ENCODE assay signal across 8 cellular contexts in genomic region chr21:14259669-14260458, GRCh38. TPM values are rescaled to one million over a fixed set of nuclear protein-coding genes. Genes with fewer than 3 reads are reported as not detected.
DNase-seq lines count a peak whose midpoint lies in the region; ATAC-seq, FAIRE-seq and TF ChIP-seq lines count a peak whose summit lies in the region.

No MANE protein-coding gene starts in this region.

- 0 out of 2 replicates have a peak, but pooled peaks cover 3% of the 10 kb centered on the region for H3K4me1 ChIP-seq in HAP-1
- H3K4me1 ChIP-seq in K562 (replicated peaks in 1 of 2; ENCODE audit: control insufficient read depth in 2 of 2, insufficient read depth in 2 of 2, low read length in 2 of 2) = no peaks in the 10 kb centered on the region; a peak in 1 of 5 replicates
- no peaks in the 10 kb centered on the region for H3K4me1 ChIP-seq in thyroid gland

- FAIRE-seq in K562 (lab: Jason Lieb, UNC) (peak; percentile 91), islet of Langerhans (lab: Jason Lieb, UNC) (peak; percentile 95)

- no peaks in the 10 kb centered on the region for H4K20me1 ChIP-seq in K562 (replicated peaks; ENCODE audit: control insufficient read depth, insufficient read depth, low read length)

- no peaks in the 10 kb centered on the region for H3K79me2 ChIP-seq in K562 (ENCODE audit: control insufficient read depth, insufficient read depth, low read length)

- ATAC-seq in K562 = peak; percentile 92
- ATAC-seq in GM19463 (IDR thresholded peaks at IDR 0.05; ENCODE audit: unreplicated experiment) = no peak

- H3K27ac ChIP-seq in K562 (ENCODE audit: extremely low read depth, low read depth, low read length) (no peak overlapping the region), thyroid gland (no peak overlapping the region)

- POLR2A ChIA-PET in K562 (lab: Yijun Ruan, JAX) = no interaction called here

- intact Hi-C loops in K562 (cut with micrococcal nuclease) (loop anchor here (2.0 to 10.0 kb wide), 6 partner anchors 37 to 1332 kb away; no protein-coding TSS in a partner anchor), thyroid gland (cut with DNase I) (no loop called here)

- 15% methylated on average over 5 of the region's 5 CpGs for WGBS in K562 (ENCODE audit: insufficient coverage, low coverage, missing lambda C conversion rate)
- 27 to 37% methylated on average over 4 to 5 of the region's 5 CpGs for WGBS in thyroid gland, 2 donors

- TF ChIP-seq CTCF in K562 (IDR thresholded peaks at IDR 0.05 in 2 of 3, conservative IDR thresholded peaks at IDR 0.05 in 1 of 3; ENCODE audit: insufficient read depth in 2 of 3, low read depth in 1 of 3, low read length in 3 of 3) (peak; percentile 48 to 78 (median 63); a peak in 5 of 6 replicates), thyroid gland (IDR thresholded peaks at IDR 0.05) (peak; percentile 15 to 73 (median 53))

- peak; percentile 81 to 92 for TF ChIP-seq RAD21 in K562 (CRISPR knock-in tag; conservative IDR thresholded peaks at IDR 0.05 in 1 of 2, IDR thresholded peaks at IDR 0.05 in 1 of 2)

- CTCF ChIA-PET in K562 (lab: Yijun Ruan, JAX; ENCODE audit: low intra/inter-chr PET ratio) = interaction anchor here (0.6 to 0.9 kb wide), 4 partner anchors 165 to 1293 kb away, joined by 3 read pairs; no protein-coding TSS in a partner anchor

- H2AFZ ChIP-seq in K562 (ENCODE audit: low read depth, low read length) = no peak overlapping the region

- H3K27me3 ChIP-seq in HAP-1 (ENCODE audit: low read depth) = no peaks in the 10 kb centered on the region; the same call in 1 of the 2 replicates
- H3K27me3 ChIP-seq in K562 (ENCODE audit: control insufficient read depth in 2 of 2, insufficient read depth in 2 of 2, low read length in 2 of 2) = no peaks in the 10 kb centered on the region
- H3K27me3 ChIP-seq in thyroid gland = no peaks in the 10 kb centered on the region

- H3K36me3 ChIP-seq in HAP-1 (replicated peaks) (no peaks in the 10 kb centered on the region), K562 (ENCODE audit: control insufficient read depth, insufficient read depth, low read length) (no peaks in the 10 kb centered on the region), thyroid gland (no peaks in the 10 kb centered on the region)

- no peak overlapping the region for H3K4me2 ChIP-seq in K562 (ENCODE audit: insufficient read depth, low read length)

- no peak overlapping the region for H3K9ac ChIP-seq in K562 (ENCODE audit: insufficient read depth in 1 of 2, low read depth in 2 of 2, low read length in 2 of 2)

- no TSS peak for BruUV-seq in K562 (replicated peaks; lab: Mats Ljungman, UMichigan)

- H3K9me3 ChIP-seq in HAP-1 (no peaks in the 10 kb centered on the region), K562 (replicated peaks; ENCODE audit: control insufficient read depth, insufficient read depth, low read depth, low read length) (no peaks in the 10 kb centered on the region), thyroid gland (no peaks in the 10 kb centered on the region)

- in situ Hi-C loops in HAP-1 (cut with MboI; ENCODE audit: low sequenced_read_pairs) (loop anchor here (25.0 kb wide), 2 partner anchors 1227 to 1327 kb away; no protein-coding TSS in a partner anchor), K562 (cut with MboI) (no loop called here)

- TF ChIP-seq EP300 in K562 (IDR thresholded peaks at IDR 0.05; ENCODE audit: low read length) = no peak

- DNase-seq in DMS53 (lab: John Stamatoyannopoulos, UW) = peak; percentile 71
- DNase-seq in HAP-1 (ENCODE audit: low spot score in 2 of 2) = peak; percentile 12 to 74
- DNase-seq in NCI-H2196 (lab: John Stamatoyannopoulos, UW; ENCODE audit: unreplicated experiment) = peak; percentile 34
- peak; percentile 24 to 72 (median 34) for DNase-seq in K562 (ENCODE audit: extremely low read depth in 1 of 4, low spot score in 3 of 4)
- DNase-seq in thyroid gland = no peak
- DNase-seq in ureter (ENCODE audit: low spot score) = no peak

- no peak for TF ChIP-seq POLR2A in K562 (conservative IDR thresholded peaks at IDR 0.05)
- no peak for TF ChIP-seq POLR2A in thyroid gland (IDR thresholded peaks at IDR 0.05)

- H3K4me3 ChIP-seq in HAP-1 (no peak overlapping the region), K562 (no peak overlapping the region), thyroid gland (replicated peaks in 1 of 3) (no peak overlapping the region)

- no peaks in the 10 kb centered on the region for H3K9me1 ChIP-seq in K562 (ENCODE audit: control insufficient read depth, insufficient read depth, low read length)

TF ChIP-seq in K562, 482 proteins besides CTCF, POLR2A, EP300 and RAD21:
- peak; percentile 58; the same call in 1 of the 2 replicates for TF ChIP-seq DEAF1 (CRISPR knock-in tag; IDR thresholded peaks at IDR 0.05)
- peak; percentile 74; the same call in 1 of the 2 replicates for TF ChIP-seq STAG1 (CRISPR knock-in tag; IDR thresholded peaks at IDR 0.05; ENCODE audit: borderline replicate concordance)
- no peak for TF ChIP-seq HDGF (IDR thresholded peaks at IDR 0.05)
- TF ChIP-seq ZFP36 (IDR thresholded peaks at IDR 0.05; ENCODE audit: low read depth, low read length, partially characterized antibody) = no peak
- no peak for TF ChIP-seq ZBTB33 (CRISPR knock-in tag; IDR thresholded peaks at IDR 0.05)
- TF ChIP-seq SMC3 (conservative IDR thresholded peaks at IDR 0.05; ENCODE audit: insufficient read depth, low read depth, low read length) = peak; percentile 47; the same call in 1 of the 2 replicates
- peak; percentile 34; the same call in 1 of the 2 replicates for TF ChIP-seq NFE2 (IDR thresholded peaks at IDR 0.05; ENCODE audit: low read depth)

RNA-seq across cellular contexts. Expression of gene RBM11, which starts 43.9 kb away (rescaled TPM):
- total RNA-seq in K562 (2011; cell fraction: chromatin; rRNA removed; ENCODE audit: low replicate concordance) = 0.67 and 4.7 TPM in 2 replicates
- total RNA-seq in K562 (2011; cell fraction: nucleolus; rRNA removed) = 0.79 and 2.0 TPM in 2 replicates
- total RNA-seq in K562 (2011; cell fraction: nucleoplasm; rRNA removed) = 0.69 and 1.4 TPM in 2 replicates
- total RNA-seq in K562 (2014; rRNA removed) = 1.1 and 2.3 TPM in 2 replicates
- 2.9 and 3.1 TPM in 2 replicates for total RNA-seq in K562 (2014; rRNA removed; fragmentation: Illumina TruSeq; extraction: Trizol)
- 1.9 and 2.2 TPM in 2 replicates for total RNA-seq in K562 (2015; rRNA removed; fragmentation: Illumina TruSeq; extraction: Trizol)
- 2.2 and 3.0 TPM in 2 replicates for total RNA-seq in K562 (2021)
- polyA plus RNA-seq in K562 (2011; rRNA removed) = 4.1 and 4.3 TPM in 2 replicates
- 2.0 and 3.0 TPM in 2 replicates for polyA plus RNA-seq in K562 (2011; cell fraction: cytosol; rRNA removed)
- 2.0 and 2.8 TPM in 2 replicates for polyA plus RNA-seq in K562 (2011; cell fraction: nucleus; rRNA removed)
- polyA plus RNA-seq in K562 (2012) = 1.7 and 2.1 TPM in 2 replicates
- 3.1 and 4.0 TPM in 2 replicates for polyA plus RNA-seq in K562 (2014; fragmentation: Illumina TruSeq; extraction: Trizol)
- polyA plus RNA-seq in K562 (2014; fragmentation: Nextera tagmentation; extraction: Ambion mirVana) = 1 to 10 TPM; 3.9 to 5.3 TPM
- polyA plus RNA-seq in K562 (2014; rRNA removed) = 0.98 and 1.1 TPM in 2 replicates
- polyA minus RNA-seq in K562 (2011; rRNA and poly(A)+ RNA removed) = 1.3 and 3.1 TPM in 2 replicates
- not detected in 2 replicates for polyA minus RNA-seq in K562 (2011; cell fraction: cytosol; rRNA and poly(A)+ RNA removed)
- 0.89 and 1.1 TPM in 2 replicates for polyA minus RNA-seq in K562 (2011; cell fraction: nucleus; rRNA and poly(A)+ RNA removed)
- 10 to 100 TPM; 10.3 to 14.8 (median 14.0) TPM for total RNA-seq in thyroid gland
- 9.1 TPM for total RNA-seq in ureter

RNA-seq across cellular contexts. Expression of gene LIPI, which starts 49.1 kb away (rescaled TPM):
- not detected in 2 replicates for total RNA-seq in K562 (2011; cell fraction: chromatin; rRNA removed; ENCODE audit: low replicate concordance)
- not detected in 2 replicates for total RNA-seq in K562 (2011; cell fraction: nucleolus; rRNA removed)
- not detected in 2 replicates for total RNA-seq in K562 (2011; cell fraction: nucleoplasm; rRNA removed)
- total RNA-seq in K562 (2014; rRNA removed) = not detected in 2 replicates
- not detected in 2 replicates for total RNA-seq in K562 (2014; rRNA removed; fragmentation: Illumina TruSeq; extraction: Trizol)
- not detected in 2 replicates for total RNA-seq in K562 (2015; rRNA removed; fragmentation: Illumina TruSeq; extraction: Trizol)
- total RNA-seq in K562 (2021) = not detected in 2 replicates
- not detected in 2 replicates for polyA plus RNA-seq in K562 (2011; rRNA removed)
- not detected in 2 replicates for polyA plus RNA-seq in K562 (2011; cell fraction: cytosol; rRNA removed)
- polyA plus RNA-seq in K562 (2011; cell fraction: nucleus; rRNA removed) = not detected in 2 replicates
- polyA plus RNA-seq in K562 (2012) = 0.04 and 0.06 TPM in 2 replicates
- not detected in 2 replicates for polyA plus RNA-seq in K562 (2014; fragmentation: Illumina TruSeq; extraction: Trizol)
- not detected for polyA plus RNA-seq in K562 (2014; fragmentation: Nextera tagmentation; extraction: Ambion mirVana)
- polyA plus RNA-seq in K562 (2014; rRNA removed) = not detected in 2 replicates
- not detected in 2 replicates for polyA minus RNA-seq in K562 (2011; rRNA and poly(A)+ RNA removed)
- not detected in 2 replicates for polyA minus RNA-seq in K562 (2011; cell fraction: cytosol; rRNA and poly(A)+ RNA removed)
- polyA minus RNA-seq in K562 (2011; cell fraction: nucleus; rRNA and poly(A)+ RNA removed) = not detected in 2 replicates
- 1 to 10 TPM in 3 of 4 donors, not detected in 1; 1.9 to 7.9 (median 5.9) TPM for total RNA-seq in thyroid gland
- total RNA-seq in ureter = not detected

Comparison
In these comparisons a context has a peak if more than half of its experiments do, and no peak if none do; other contexts are left out.
1. DNase-seq: peak in DMS53 (single experiment), HAP-1 (2 of 2), NCI-H2196 (single experiment) and K562 (4 of 4); none in thyroid gland (0 of 2) and ureter (single experiment).